ENCODE assay signal across 8 cellular contexts in the genomic region with DNA sequence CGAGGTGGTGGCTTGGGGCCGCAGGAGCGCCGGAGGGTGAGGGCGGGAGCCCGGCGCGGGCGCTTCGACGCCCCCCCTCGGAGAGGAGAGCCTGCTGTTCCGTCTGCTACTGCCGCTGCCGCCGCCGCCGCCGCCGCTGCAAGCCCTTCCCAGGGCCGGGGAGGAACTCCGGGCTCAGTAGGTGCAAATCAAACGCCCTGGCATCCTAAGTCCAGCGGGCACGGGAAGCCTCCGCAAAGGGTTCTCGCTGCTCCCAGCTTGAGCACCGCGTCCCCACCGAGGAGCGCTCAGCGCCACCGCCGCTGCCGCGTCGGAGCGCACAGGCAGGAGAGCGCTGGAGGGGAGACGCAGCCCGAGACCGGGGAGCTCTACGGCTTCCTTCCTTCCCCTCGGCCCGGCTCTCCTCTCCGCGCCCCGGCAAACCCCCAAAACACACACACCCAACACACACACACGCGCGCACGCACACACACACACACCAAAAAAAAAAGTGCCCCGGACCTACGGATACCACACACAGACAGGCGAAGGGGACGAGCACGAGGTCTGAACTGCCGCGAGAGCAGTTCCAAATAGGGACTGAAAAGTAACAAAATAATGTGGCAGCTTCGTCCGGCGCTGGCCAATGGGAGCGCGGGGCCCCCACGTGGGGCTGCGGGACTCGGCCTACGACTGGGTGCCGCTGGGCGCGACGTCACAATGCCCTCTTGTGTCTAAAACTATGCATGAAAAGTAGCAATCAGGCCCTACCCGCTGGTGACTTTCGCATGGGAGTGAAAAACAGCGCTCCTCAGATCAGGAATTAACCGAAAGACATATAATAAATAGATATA. TPM values are rescaled to one million over a fixed set of nuclear protein-coding genes. Genes with fewer than 3 reads are reported as not detected.
DNase-seq lines count a peak whose midpoint lies in the region; ATAC-seq, FAIRE-seq and TF ChIP-seq lines count a peak whose summit lies in the region.

A gene (minus strand): TSS at position 581 of the 833 bp plus-strand sequence. CDS start 1,119 bp downstream, outside the sequence.

- 0 out of 2 replicates have a peak, but pooled peaks cover 1% of the 10 kb centered on the region for H3K36me3 ChIP-seq in BJ (ENCODE audit: control insufficient read depth, insufficient read depth, low read length)

- ATAC-seq in HG03460 (IDR thresholded peaks at IDR 0.05; ENCODE audit: unreplicated experiment) (peak; percentile 50), left colon (peak; percentile 53)

- TF ChIP-seq CTCF in BJ (IDR thresholded peaks at IDR 0.05; ENCODE audit: insufficient read depth, low read depth, low read length) (peak; percentile 56), coronary artery (IDR thresholded peaks at IDR 0.05) (no peak)

- intact Hi-C loops in activated CD4-positive, alpha-beta T cell treated with anti-CD3 and anti-CD28 coated beads, Interleukin-2, amount 10 ng/mL, durations not matched to agents 24 days and 14 days (cut with micrococcal nuclease), result loop anchor here (1.0 to 10.0 kb wide), 8 partner anchors 45 to 933 kb away; a partner anchor contains a TSS
- intact Hi-C loops in left colon (cut with DNase I, micrococcal nuclease), result no loop called here

- H3K4me1 Mint-ChIP-seq in activated CD4-positive, alpha-beta T cell treated with anti-CD3 and anti-CD28 coated beads, Interleukin-2, amount 10 ng/mL, durations not matched to agents 24 days and 14 days, result peaks cover 43% of the 10 kb centered on the region

- H3K27ac Mint-ChIP-seq in activated CD4-positive, alpha-beta T cell treated with anti-CD3 and anti-CD28 coated beads, Interleukin-2, amount 10 ng/mL, durations not matched to agents 24 days and 14 days, result peak within 1 kb of the TSS; percentile 99

- H3K36me3 Mint-ChIP-seq in activated CD4-positive, alpha-beta T cell treated with anti-CD3 and anti-CD28 coated beads, Interleukin-2, amount 10 ng/mL, durations not matched to agents 24 days and 14 days (ENCODE audit: low read depth), result peaks cover 36% of the 10 kb centered on the region

- H3K4me3 ChIP-seq in BJ (ENCODE audit: low read depth, low read length), result peak within 1 kb of the TSS; percentile 53
- peak within 1 kb of the TSS; percentile 94 for H3K4me3 ChIP-seq in coronary artery

- POLR2A ChIA-PET in BJ (lab: Charles Lee), result interaction anchor here (0.5 to 1.0 kb wide), 4 partner anchors 14 to 337 kb away, joined by 3 to 5 read pairs (median 3); no protein-coding TSS in a partner anchor

- DNase-seq in BJ (ENCODE audit: low read depth) (peak; percentile 81), GM19239 (ENCODE audit: insufficient read length, low spot score) (peak; percentile 97), NCI-H526 (lab: John Stamatoyannopoulos, UW) (peak; percentile 94 to 99), coronary artery (ENCODE audit: low spot score) (peak; percentile 100), left colon (peak; percentile 99)
- DNase-seq in activated CD4-positive, alpha-beta T cell treated with anti-CD3 and anti-CD28 coated beads, Interleukin-2, amount 10 ng/mL, durations not matched to agents 24 days and 14 days, result peak; percentile 99
- peak; percentile 97 to 98 for DNase-seq in stimulated activated CD4-positive, alpha-beta T cell treated with anti-CD3 and anti-CD28 coated beads, Interleukin-2, amount 100 ng/mL, for 24 hours

- CTCF ChIA-PET in BJ (lab: Yijun Ruan, JAX), result interaction anchor here (0.6 to 1.8 kb wide), 13 partner anchors 29 to 1235 kb away, joined by 3 to 8 read pairs (median 4); no protein-coding TSS in a partner anchor

- H3K27ac ChIP-seq in coronary artery, result peak within 1 kb of the TSS; percentile 96 to 97

- peaks cover 16% of the 10 kb centered on the region for H3K27me3 Mint-ChIP-seq in activated CD4-positive, alpha-beta T cell treated with anti-CD3 and anti-CD28 coated beads, Interleukin-2, amount 10 ng/mL, durations not matched to agents 24 days and 14 days

- peak; percentile 87 for FAIRE-seq in GM19239 (lab: Jason Lieb, UNC)

- peaks cover 13% of the 10 kb centered on the region for H3K27me3 ChIP-seq in BJ (ENCODE audit: control insufficient read depth, insufficient read depth, low read length)

- H3K4me3 Mint-ChIP-seq in activated CD4-positive, alpha-beta T cell treated with anti-CD3 and anti-CD28 coated beads, Interleukin-2, amount 10 ng/mL, durations not matched to agents 24 days and 14 days, result peak within 1 kb of the TSS; percentile 100

- no peaks in the 10 kb centered on the region for H3K9me3 Mint-ChIP-seq in activated CD4-positive, alpha-beta T cell treated with anti-CD3 and anti-CD28 coated beads, Interleukin-2, amount 10 ng/mL, durations not matched to agents 24 days and 14 days

RNA-seq across cellular contexts. Expression of the gene that starts here (rescaled TPM):
- polyA plus RNA-seq in BJ (2011; rRNA removed), result 1.3 and 3.7 TPM in 2 replicates
- 4.9 TPM in 2 replicates for polyA minus RNA-seq in BJ (2011; rRNA and poly(A)+ RNA removed)
- total RNA-seq in activated CD4-positive, alpha-beta T cell treated with anti-CD3 and anti-CD28 coated beads, Interleukin-2, amount 10 ng/mL, durations not matched to agents 24 days and 14 days, result 111 and 118 TPM in 2 replicates
- total RNA-seq in left colon, result 10 to 100 TPM; 51.2 to 79.7 TPM

Comparison
In these comparisons a context has a peak if more than half of its experiments do, and no peak if none do; other contexts are left out.
1. Peak in every context shown above with its lines: DNase-seq, ATAC-seq, H3K4me3 ChIP-seq and H3K27ac ChIP-seq.